17 cellular contexts compared by ENCODE assay signal in genomic region chr13:96782186-96782585, GRCh38.
"Had no signal": no experiment of that assay in that cellular context is flagged by ENCODE, and none has a peak within 500 bp of the region (broad histone marks: within the 10 kb centered on the region; RNA-seq: fewer than 3 reads in every experiment).

No MANE protein-coding gene starts in this region.

- H3K4me3 ChIP-seq: colonic mucosa, left ventricle myocardium inferior, lung, psoas muscle, suprapubic skin, transverse colon had no signal

- H3K4me1 Mint-ChIP-seq: nephron progenitor cell had no signal

- H3K36me3 ChIP-seq: colonic mucosa, left ventricle myocardium inferior, neutrophil, suprapubic skin, transverse colon had no signal

- DNase-seq: cerebellar nuclear complex; colonic mucosa; effector CD8-positive, alpha-beta T cell; islet precursor cell; left ventricle myocardium inferior; mesenchymal stem cell; midbrain; nephron progenitor cell; psoas muscle; retina; small intestine; stimulated activated CD4-positive, alpha-beta T cell treated with anti-CD3 and anti-CD28 coated beads, Interleukin-12 subunit alpha, Interleukin-12 subunit beta, amount 100 ng/mL, for 4 hours; stimulated activated naive CD4-positive, alpha-beta T cell; transverse colon had no signal

- H3K4me1 ChIP-seq: colonic mucosa, left ventricle myocardium inferior, psoas muscle, suprapubic skin, transverse colon had no signal

- H3K9me3 ChIP-seq: colonic mucosa, neutrophil, psoas muscle, transverse colon had no signal

- H3K27ac Mint-ChIP-seq: nephron progenitor cell had no signal

- H3K4me3 Mint-ChIP-seq: nephron progenitor cell had no signal

- ATAC-seq: psoas muscle had no signal

- H3K27me3 ChIP-seq: colonic mucosa, neutrophil, suprapubic skin, transverse colon had no signal

- H3K27ac ChIP-seq: colonic mucosa, left ventricle myocardium inferior, neutrophil, psoas muscle, suprapubic skin, transverse colon had no signal
